In the genomic region with DNA sequence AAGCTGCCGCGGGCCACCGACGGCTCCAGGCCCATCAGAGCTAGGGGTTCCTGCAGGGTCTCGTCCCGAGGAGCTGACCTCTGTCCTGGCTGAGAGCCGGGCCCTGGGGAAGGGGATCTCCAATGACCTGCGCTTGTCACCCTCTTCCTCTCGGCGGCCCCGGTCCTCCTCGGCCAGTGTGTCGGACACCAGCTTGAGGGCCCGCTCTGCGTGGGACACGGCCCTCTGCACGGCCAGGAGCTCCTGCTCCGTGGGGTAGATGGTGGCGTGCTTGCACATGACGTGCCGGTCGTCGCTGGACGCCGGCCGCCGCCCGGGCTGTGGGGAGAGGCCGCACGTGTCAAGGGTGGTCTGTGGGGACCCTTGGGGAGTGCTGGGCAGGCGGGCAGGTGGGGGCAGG, we compare ENCODE assay signal across 29 cellular contexts. TPM values are rescaled to one million over a fixed set of nuclear protein-coding genes. Genes with fewer than 3 reads are reported as not detected.
DNase-seq lines count a peak whose midpoint lies in the region; ATAC-seq, FAIRE-seq and TF ChIP-seq lines count a peak whose summit lies in the region.
"Had no signal": no experiment of that assay in that cellular context is flagged by ENCODE, and none has a peak within 500 bp of the region (broad histone marks: within the 10 kb centered on the region; RNA-seq: fewer than 3 reads in every experiment).

No MANE protein-coding gene starts in this region.

- H3K9ac ChIP-seq in adipocyte (ENCODE audit: low read length) (no peak overlapping the region), HepG2 (ENCODE audit: insufficient read depth, low read depth, low read length) (no peak overlapping the region)

- no peak overlapping the region for H3K27ac ChIP-seq in HepG2 (ENCODE audit: extremely low read length, insufficient read depth, low read length)
- H3K27ac ChIP-seq: gastroesophageal sphincter, tibial nerve had no signal

- H3K4me3 Mint-ChIP-seq in T-cell (peak overlapping the region in 1 of 3 donors; percentile 50), chondrocyte (ENCODE audit: unreplicated experiment) (no peak overlapping the region)
- H3K4me3 Mint-ChIP-seq: activated naive CD8-positive, alpha-beta T cell treated with anti-CD3 and anti-CD28 coated beads, Interleukin-2, amount 50 U/mL, for 24 hours; CD4-positive, CD25-positive, alpha-beta regulatory T cell; central memory CD8-positive, alpha-beta T cell; natural killer cell treated with Interleukin-12 subunit alpha and Interleukin-12 subunit beta and Interleukin-15 and Interleukin-18, amount 100 ng/mL, for 72 hours had no signal

- intact Hi-C loops in HepG2 (cut with micrococcal nuclease; ENCODE audit: unreplicated experiment) = no loop called here

- POLR2A ChIA-PET in HepG2 (lab: Yijun Ruan, JAX) (no interaction called here), T-cell (lab: Charles Lee) (no interaction called here)

- H3K4me1 ChIP-seq in adipocyte (ENCODE audit: control insufficient read depth, insufficient read depth, low read length) (peaks cover 7% of the 10 kb centered on the region), HepG2 (ENCODE audit: insufficient read depth, low read length) (no peaks in the 10 kb centered on the region)
- H3K4me1 ChIP-seq: tibial nerve had no signal

- 65% methylated on average over 16 of the region's 31 CpGs for WGBS in HepG2 (ENCODE audit: low lambda C conversion rate)

- H4K20me1 ChIP-seq in HepG2 (ENCODE audit: insufficient read depth, low read length) = no peaks in the 10 kb centered on the region

- H3K4me1 Mint-ChIP-seq in T-cell (peaks cover 32 to 34% (median 34%) of the 10 kb centered on the region in 3 donors), chondrocyte (ENCODE audit: low read depth) (peaks cover 5% of the 10 kb centered on the region)

- H3K27me3 Mint-ChIP-seq in T-cell (no peaks in the 10 kb centered on the region), chondrocyte (ENCODE audit: low read depth) (peaks cover 10% of the 10 kb centered on the region)
- H3K27me3 Mint-ChIP-seq: activated naive CD8-positive, alpha-beta T cell treated with anti-CD3 and anti-CD28 coated beads, Interleukin-2, amount 50 U/mL, for 24 hours; CD4-positive, CD25-positive, alpha-beta regulatory T cell; central memory CD8-positive, alpha-beta T cell; natural killer cell treated with Interleukin-12 subunit alpha and Interleukin-12 subunit beta and Interleukin-15 and Interleukin-18, amount 100 ng/mL, for 72 hours had no signal

- H3K27ac Mint-ChIP-seq in T-cell (no peak overlapping the region), chondrocyte (ENCODE audit: unreplicated experiment) (no peak overlapping the region)
- H3K27ac Mint-ChIP-seq: natural killer cell treated with Interleukin-12 subunit alpha and Interleukin-12 subunit beta and Interleukin-15 and Interleukin-18, amount 100 ng/mL, for 72 hours had no signal

- TF ChIP-seq RAD21 in HepG2 (CRISPR knock-in tag; IDR thresholded peaks at IDR 0.05) = no peak

- no peak for TF ChIP-seq EP300 in HepG2 (IDR thresholded peaks at IDR 0.05; ENCODE audit: low read depth in 2 of 2, low read length in 2 of 2)
- TF ChIP-seq EP300 in HepG2 (CRISPR knock-in tag; IDR thresholded peaks at IDR 0.05; ENCODE audit: borderline replicate concordance) = no peak

- no peaks in the 10 kb centered on the region for H3K79me2 ChIP-seq in HepG2 (ENCODE audit: insufficient read depth, low read length)

- H3K4me3 ChIP-seq in adipocyte (ENCODE audit: low read length) = peak overlapping the region; percentile 43
- H3K4me3 ChIP-seq in HepG2 (replicated peaks in 1 of 3; ENCODE audit: insufficient read depth in 1 of 3, low read depth in 2 of 3, low read length in 3 of 3) = no peak overlapping the region
- H3K4me3 ChIP-seq: gastroesophageal sphincter, lung, mucosa of descending colon, tibial nerve had no signal

- no peaks in the 10 kb centered on the region for H3K9me3 ChIP-seq in adipocyte (ENCODE audit: control insufficient read depth, low read length)
- no peaks in the 10 kb centered on the region for H3K9me3 ChIP-seq in HepG2 (ENCODE audit: low read length)
- H3K9me3 ChIP-seq: gastroesophageal sphincter, mucosa of descending colon, tibial nerve had no signal

- no peak for TF ChIP-seq POLR2A in HepG2 (IDR thresholded peaks at IDR 0.05; ENCODE audit: insufficient read depth in 1 of 2, low read depth in 2 of 2, low read length in 2 of 2)

- no peaks in the 10 kb centered on the region for H3K9me3 Mint-ChIP-seq in T-cell
- H3K9me3 Mint-ChIP-seq in chondrocyte (ENCODE audit: low read depth) = no peaks in the 10 kb centered on the region
- H3K9me3 Mint-ChIP-seq: activated naive CD8-positive, alpha-beta T cell treated with anti-CD3 and anti-CD28 coated beads, Interleukin-2, amount 50 U/mL, for 24 hours; CD4-positive, CD25-positive, alpha-beta regulatory T cell; central memory CD8-positive, alpha-beta T cell; natural killer cell treated with Interleukin-12 subunit alpha and Interleukin-12 subunit beta and Interleukin-15 and Interleukin-18, amount 100 ng/mL, for 72 hours had no signal

- peak; percentile 59 for DNase-seq in activated CD8-positive, alpha-beta memory T cell treated with anti-CD3 and anti-CD28 coated beads for 24 hours
- no peak for DNase-seq in activated CD8-positive, alpha-beta memory T cell treated with anti-CD3 and anti-CD28 coated beads, Interleukin-2, amount 50 U/mL, for 48 hours
- no peak for DNase-seq in adipocyte (ENCODE audit: low read depth)
- no peak for DNase-seq in HepG2 (ENCODE audit: low spot score)
- no peak for DNase-seq in T-cell
- no peak for DNase-seq in effector CD4-positive, alpha-beta T cell
- DNase-seq in chondrocyte (ENCODE audit: low spot score) = no peak
- DNase-seq: 8988T; activated gamma-delta T cell treated with Interleukin-2 at 50 U/mL for 16 hours; CD4-positive, CD25-positive, alpha-beta regulatory T cell; DND-41; kidney glomerular epithelial cell; mucosa of descending colon; NCI-H1436; NCI-H2081; NCI-H226 had no signal

- peaks cover 28% of the 10 kb centered on the region for H3K27me3 ChIP-seq in adipocyte (replicated peaks; ENCODE audit: control insufficient read depth, insufficient read depth, low read length)
- H3K27me3 ChIP-seq in HepG2 (ENCODE audit: control insufficient read depth in 1 of 2, insufficient read depth in 2 of 2, low read length in 2 of 2) = peaks cover 5 to 61% of the 10 kb centered on the region in 2 experiments

- H2AFZ ChIP-seq in HepG2 (ENCODE audit: low read length) = no peak overlapping the region

- H3K36me3 ChIP-seq in adipocyte (ENCODE audit: control insufficient read depth, insufficient read depth, low read length, severe bottlenecking) (no peaks in the 10 kb centered on the region), HepG2 (replicated peaks in 1 of 2; ENCODE audit: control insufficient read depth in 1 of 2, insufficient read depth in 2 of 2, low read length in 2 of 2) (no peaks in the 10 kb centered on the region)
- H3K36me3 ChIP-seq: gastroesophageal sphincter, tibial nerve had no signal

- FAIRE-seq in HepG2 (lab: Jason Lieb, UNC) = no peak
- FAIRE-seq: H54 had no signal

- in situ Hi-C loops in HepG2 (cut with HindIII; ENCODE audit: extremely low pct_ligation_motif_present, low pct_unique_long_range_greater_than_20kb) = no loop called here

- H3K4me2 ChIP-seq in HepG2 (ENCODE audit: low read depth, low read length) = 0 out of 2 replicates have a peak overlapping the region, but pooled peaks have one; percentile 12

- no TSS peak for BruUV-seq in HepG2 (replicated peaks; lab: Mats Ljungman, UMichigan)

- ATAC-seq in HepG2 (no peak; the same call in 2 of the 3 replicates), T-cell (replicated peaks in 1 of 4) (no peak), HG02852 (IDR thresholded peaks at IDR 0.05; ENCODE audit: unreplicated experiment) (no peak)
- ATAC-seq: gastroesophageal sphincter; natural killer cell treated with Interleukin-12 subunit alpha and Interleukin-12 subunit beta and Interleukin-15 and Interleukin-18, amount 100 ng/mL, for 72 hours had no signal

- no peaks in the 10 kb centered on the region for H3K36me3 Mint-ChIP-seq in T-cell
- no peaks in the 10 kb centered on the region for H3K36me3 Mint-ChIP-seq in chondrocyte (ENCODE audit: low read depth)
- H3K36me3 Mint-ChIP-seq: CD4-positive, CD25-positive, alpha-beta regulatory T cell; natural killer cell treated with Interleukin-12 subunit alpha and Interleukin-12 subunit beta and Interleukin-15 and Interleukin-18, amount 100 ng/mL, for 72 hours had no signal

- TF ChIP-seq CTCF in HepG2 (CRISPR knock-in tag; IDR thresholded peaks at IDR 0.05) (no peak), chondrocyte (IDR thresholded peaks at IDR 0.05) (no peak)

- CTCF ChIA-PET in HepG2 (lab: Yijun Ruan, JAX; ENCODE audit: low intra/inter-chr PET ratio, low total read pairs) = no interaction called here
- CTCF ChIA-PET in T-cell (lab: Charles Lee) = interaction anchor here in 1 of 2 donors (0.5 to 1.0 kb wide), 2 partner anchors 39 to 268 kb away, joined by 3 read pairs; no protein-coding TSS in a partner anchor

RNA-seq across cellular contexts. Expression of gene MATK, which starts 32.7 kb away (rescaled TPM):
- total RNA-seq in HepG2 (2016; rRNA removed; fragmentation: Illumina TruSeq; extraction: Trizol) (not detected in 2 replicates), T-cell (10 to 100 TPM in 4 of 5 donors, 1 to 10 TPM in 1; 9.2 to 41.4 (median 20.6) TPM), chondrocyte (not detected in 3 replicates)
- not detected in 2 replicates for total RNA-seq in HepG2 (2016; cell fraction: cytosol; rRNA removed; fragmentation: Illumina TruSeq; extraction: Trizol; ENCODE audit: low read depth)
- not detected in 2 replicates for total RNA-seq in HepG2 (2016; cell fraction: insoluble cytoplasmic fraction; rRNA removed; fragmentation: Illumina TruSeq; extraction: Trizol)
- not detected in 2 replicates for total RNA-seq in HepG2 (2016; cell fraction: membrane; rRNA removed; fragmentation: Illumina TruSeq; extraction: Trizol)
- total RNA-seq in HepG2 (2016; cell fraction: nucleus; rRNA removed; fragmentation: Illumina TruSeq; extraction: Trizol) = not detected in 2 replicates
- 0.09 TPM in 2 replicates for polyA plus RNA-seq in HepG2 (2011; rRNA removed)
- 0.11 and 0.14 TPM in 2 replicates for polyA plus RNA-seq in HepG2 (2011; cell fraction: cytosol; rRNA removed)
- polyA plus RNA-seq in HepG2 (2011; cell fraction: nucleus; rRNA removed) = 0.32 TPM in 1 of 2 replicates, not detected in the other
- polyA plus RNA-seq in HepG2 (2012) = not detected in 2 replicates
- 0.07 TPM in 1 of 2 replicates, not detected in the other for polyA plus RNA-seq in HepG2 (2016; cell fraction: cytosol; fragmentation: Illumina TruSeq; extraction: Trizol; ENCODE audit: low read depth)
- not detected in 2 replicates for polyA plus RNA-seq in HepG2 (2016; cell fraction: insoluble cytoplasmic fraction; fragmentation: Illumina TruSeq; extraction: Trizol; ENCODE audit: low read depth)
- polyA plus RNA-seq in HepG2 (2016; cell fraction: membrane; fragmentation: Illumina TruSeq; extraction: Trizol; ENCODE audit: low read depth) = not detected in 2 replicates
- polyA plus RNA-seq in HepG2 (2016; cell fraction: nucleus; fragmentation: Illumina TruSeq; extraction: Trizol; ENCODE audit: insufficient read depth, low read depth) = not detected in 2 replicates
- polyA minus RNA-seq in HepG2 (2011; rRNA and poly(A)+ RNA removed; ENCODE audit: low replicate concordance) = 0.42 and 31.9 TPM in 2 replicates
- 0.70 TPM in 1 of 2 replicates, not detected in the other for polyA minus RNA-seq in HepG2 (2011; cell fraction: cytosol; rRNA and poly(A)+ RNA removed)
- polyA minus RNA-seq in HepG2 (2011; cell fraction: nucleus; rRNA and poly(A)+ RNA removed) = not detected in 2 replicates
- total RNA-seq: Calu3, LHCN-M2, osteocyte, RPMI7951 had no signal

RNA-seq across cellular contexts. Expression of gene RAX2, which starts 46.9 kb away (rescaled TPM):
- not detected in 2 replicates for total RNA-seq in HepG2 (2016; rRNA removed; fragmentation: Illumina TruSeq; extraction: Trizol)
- not detected in 2 replicates for total RNA-seq in HepG2 (2016; cell fraction: cytosol; rRNA removed; fragmentation: Illumina TruSeq; extraction: Trizol; ENCODE audit: low read depth)
- not detected in 2 replicates for total RNA-seq in HepG2 (2016; cell fraction: insoluble cytoplasmic fraction; rRNA removed; fragmentation: Illumina TruSeq; extraction: Trizol)
- not detected in 2 replicates for total RNA-seq in HepG2 (2016; cell fraction: membrane; rRNA removed; fragmentation: Illumina TruSeq; extraction: Trizol)
- total RNA-seq in HepG2 (2016; cell fraction: nucleus; rRNA removed; fragmentation: Illumina TruSeq; extraction: Trizol) = not detected in 2 replicates
- not detected in 2 replicates for polyA plus RNA-seq in HepG2 (2011; rRNA removed)
- polyA plus RNA-seq in HepG2 (2011; cell fraction: cytosol; rRNA removed) = not detected in 2 replicates
- not detected in 2 replicates for polyA plus RNA-seq in HepG2 (2011; cell fraction: nucleus; rRNA removed)
- polyA plus RNA-seq in HepG2 (2012) = not detected in 2 replicates
- not detected in 2 replicates for polyA plus RNA-seq in HepG2 (2016; cell fraction: cytosol; fragmentation: Illumina TruSeq; extraction: Trizol; ENCODE audit: low read depth)
- polyA plus RNA-seq in HepG2 (2016; cell fraction: insoluble cytoplasmic fraction; fragmentation: Illumina TruSeq; extraction: Trizol; ENCODE audit: low read depth) = not detected in 2 replicates
- polyA plus RNA-seq in HepG2 (2016; cell fraction: membrane; fragmentation: Illumina TruSeq; extraction: Trizol; ENCODE audit: low read depth) = not detected in 2 replicates
- not detected in 2 replicates for polyA plus RNA-seq in HepG2 (2016; cell fraction: nucleus; fragmentation: Illumina TruSeq; extraction: Trizol; ENCODE audit: insufficient read depth, low read depth)
- polyA minus RNA-seq in HepG2 (2011; rRNA and poly(A)+ RNA removed; ENCODE audit: low replicate concordance) = not detected in 2 replicates
- not detected in 2 replicates for polyA minus RNA-seq in HepG2 (2011; cell fraction: cytosol; rRNA and poly(A)+ RNA removed)
- not detected in 2 replicates for polyA minus RNA-seq in HepG2 (2011; cell fraction: nucleus; rRNA and poly(A)+ RNA removed)
- not detected for total RNA-seq in T-cell
- total RNA-seq in chondrocyte = not detected in 3 replicates
- total RNA-seq: Calu3; CD4-positive, CD25-positive, alpha-beta regulatory T cell; dermis microvascular lymphatic vessel endothelial cell; gastroesophageal sphincter; LHCN-M2; lung; mucosa of descending colon; osteocyte; RPMI7951; tibial nerve had no signal

RNA-seq across cellular contexts. Expression of gene ZFR2, which starts 49.9 kb away (rescaled TPM):
- 0.69 and 1.00 TPM in 2 replicates for total RNA-seq in HepG2 (2016; rRNA removed; fragmentation: Illumina TruSeq; extraction: Trizol)
- 0.35 and 1.1 TPM in 2 replicates for total RNA-seq in HepG2 (2016; cell fraction: cytosol; rRNA removed; fragmentation: Illumina TruSeq; extraction: Trizol; ENCODE audit: low read depth)
- 0.63 and 0.67 TPM in 2 replicates for total RNA-seq in HepG2 (2016; cell fraction: insoluble cytoplasmic fraction; rRNA removed; fragmentation: Illumina TruSeq; extraction: Trizol)
- total RNA-seq in HepG2 (2016; cell fraction: membrane; rRNA removed; fragmentation: Illumina TruSeq; extraction: Trizol) = 1.1 and 1.7 TPM in 2 replicates
- 0.47 TPM in 1 of 2 replicates, not detected in the other for total RNA-seq in HepG2 (2016; cell fraction: nucleus; rRNA removed; fragmentation: Illumina TruSeq; extraction: Trizol)
- polyA plus RNA-seq in HepG2 (2011; rRNA removed) = 0.37 and 0.50 TPM in 2 replicates
- 0.53 and 0.60 TPM in 2 replicates for polyA plus RNA-seq in HepG2 (2011; cell fraction: cytosol; rRNA removed)
- 1.1 and 1.2 TPM in 2 replicates for polyA plus RNA-seq in HepG2 (2011; cell fraction: nucleus; rRNA removed)
- 0.93 and 1.1 TPM in 2 replicates for polyA plus RNA-seq in HepG2 (2012)
- polyA plus RNA-seq in HepG2 (2016; cell fraction: cytosol; fragmentation: Illumina TruSeq; extraction: Trizol; ENCODE audit: low read depth) = 0.61 and 1.3 TPM in 2 replicates
- polyA plus RNA-seq in HepG2 (2016; cell fraction: insoluble cytoplasmic fraction; fragmentation: Illumina TruSeq; extraction: Trizol; ENCODE audit: low read depth) = 0.59 and 1.4 TPM in 2 replicates
- 0.82 and 1.1 TPM in 2 replicates for polyA plus RNA-seq in HepG2 (2016; cell fraction: membrane; fragmentation: Illumina TruSeq; extraction: Trizol; ENCODE audit: low read depth)
- polyA plus RNA-seq in HepG2 (2016; cell fraction: nucleus; fragmentation: Illumina TruSeq; extraction: Trizol; ENCODE audit: insufficient read depth, low read depth) = 0.60 and 2.2 TPM in 2 replicates
- 1.2 TPM in 1 of 2 replicates, not detected in the other for polyA minus RNA-seq in HepG2 (2011; rRNA and poly(A)+ RNA removed; ENCODE audit: low replicate concordance)
- polyA minus RNA-seq in HepG2 (2011; cell fraction: cytosol; rRNA and poly(A)+ RNA removed) = not detected in 2 replicates
- not detected in 2 replicates for polyA minus RNA-seq in HepG2 (2011; cell fraction: nucleus; rRNA and poly(A)+ RNA removed)
- total RNA-seq in T-cell = 1 to 10 TPM in 3 of 5 donors, under 1 TPM in 2; 0.56 to 1.8 (median 1.4) TPM
- total RNA-seq in chondrocyte = not detected in 3 replicates
- total RNA-seq: Calu3; CD4-positive, CD25-positive, alpha-beta regulatory T cell; LHCN-M2; osteocyte; RPMI7951; tibial nerve had no signal

RNA-seq across cellular contexts. Expression of gene MRPL54, which starts 56.4 kb away (rescaled TPM):
- total RNA-seq in HepG2 (2016; rRNA removed; fragmentation: Illumina TruSeq; extraction: Trizol) (66.9 and 85.6 TPM in 2 replicates), T-cell (10 to 100 TPM; 46.9 to 77.8 (median 52.2) TPM), chondrocyte (41.6 to 52.4 TPM (median 42.9 TPM) in 3 replicates)
- 36.4 and 42.5 TPM in 2 replicates for total RNA-seq in HepG2 (2016; cell fraction: cytosol; rRNA removed; fragmentation: Illumina TruSeq; extraction: Trizol; ENCODE audit: low read depth)
- 71.3 and 95.8 TPM in 2 replicates for total RNA-seq in HepG2 (2016; cell fraction: insoluble cytoplasmic fraction; rRNA removed; fragmentation: Illumina TruSeq; extraction: Trizol)
- total RNA-seq in HepG2 (2016; cell fraction: membrane; rRNA removed; fragmentation: Illumina TruSeq; extraction: Trizol) = 34.6 and 39.3 TPM in 2 replicates
- total RNA-seq in HepG2 (2016; cell fraction: nucleus; rRNA removed; fragmentation: Illumina TruSeq; extraction: Trizol) = 17.6 and 22.0 TPM in 2 replicates
- polyA plus RNA-seq in HepG2 (2011; rRNA removed) = 36.8 and 37.2 TPM in 2 replicates
- polyA plus RNA-seq in HepG2 (2011; cell fraction: cytosol; rRNA removed) = 49.6 and 71.2 TPM in 2 replicates
- polyA plus RNA-seq in HepG2 (2011; cell fraction: nucleus; rRNA removed) = 14.2 and 18.6 TPM in 2 replicates
- polyA plus RNA-seq in HepG2 (2012) = 22.5 and 27.7 TPM in 2 replicates
- 36.7 and 39.3 TPM in 2 replicates for polyA plus RNA-seq in HepG2 (2016; cell fraction: cytosol; fragmentation: Illumina TruSeq; extraction: Trizol; ENCODE audit: low read depth)
- polyA plus RNA-seq in HepG2 (2016; cell fraction: insoluble cytoplasmic fraction; fragmentation: Illumina TruSeq; extraction: Trizol; ENCODE audit: low read depth) = 81.5 and 84.4 TPM in 2 replicates
- polyA plus RNA-seq in HepG2 (2016; cell fraction: membrane; fragmentation: Illumina TruSeq; extraction: Trizol; ENCODE audit: low read depth) = 25.3 and 29.3 TPM in 2 replicates
- polyA plus RNA-seq in HepG2 (2016; cell fraction: nucleus; fragmentation: Illumina TruSeq; extraction: Trizol; ENCODE audit: insufficient read depth, low read depth) = 29.4 and 38.4 TPM in 2 replicates
- 6.8 and 14.7 TPM in 2 replicates for polyA minus RNA-seq in HepG2 (2011; rRNA and poly(A)+ RNA removed; ENCODE audit: low replicate concordance)
- polyA minus RNA-seq in HepG2 (2011; cell fraction: cytosol; rRNA and poly(A)+ RNA removed) = 6.7 and 10.6 TPM in 2 replicates
- 4.5 and 6.2 TPM in 2 replicates for polyA minus RNA-seq in HepG2 (2011; cell fraction: nucleus; rRNA and poly(A)+ RNA removed)

RNA-seq across cellular contexts. Expression of gene APBA3, which starts 57.4 kb away (rescaled TPM):
- 12.9 and 14.3 TPM in 2 replicates for total RNA-seq in HepG2 (2016; rRNA removed; fragmentation: Illumina TruSeq; extraction: Trizol)
- total RNA-seq in HepG2 (2016; cell fraction: cytosol; rRNA removed; fragmentation: Illumina TruSeq; extraction: Trizol; ENCODE audit: low read depth) = 5.4 and 8.4 TPM in 2 replicates
- total RNA-seq in HepG2 (2016; cell fraction: insoluble cytoplasmic fraction; rRNA removed; fragmentation: Illumina TruSeq; extraction: Trizol) = 12.1 and 15.3 TPM in 2 replicates
- 9.8 and 12.8 TPM in 2 replicates for total RNA-seq in HepG2 (2016; cell fraction: membrane; rRNA removed; fragmentation: Illumina TruSeq; extraction: Trizol)
- 10.6 and 14.8 TPM in 2 replicates for total RNA-seq in HepG2 (2016; cell fraction: nucleus; rRNA removed; fragmentation: Illumina TruSeq; extraction: Trizol)
- 14.2 and 18.7 TPM in 2 replicates for polyA plus RNA-seq in HepG2 (2011; rRNA removed)
- 6.1 and 12.7 TPM in 2 replicates for polyA plus RNA-seq in HepG2 (2011; cell fraction: cytosol; rRNA removed)
- 76.0 and 85.8 TPM in 2 replicates for polyA plus RNA-seq in HepG2 (2011; cell fraction: nucleus; rRNA removed)
- 6.8 and 9.1 TPM in 2 replicates for polyA plus RNA-seq in HepG2 (2012)
- 2.7 and 3.6 TPM in 2 replicates for polyA plus RNA-seq in HepG2 (2016; cell fraction: cytosol; fragmentation: Illumina TruSeq; extraction: Trizol; ENCODE audit: low read depth)
- polyA plus RNA-seq in HepG2 (2016; cell fraction: insoluble cytoplasmic fraction; fragmentation: Illumina TruSeq; extraction: Trizol; ENCODE audit: low read depth) = 9.5 and 10.3 TPM in 2 replicates
- polyA plus RNA-seq in HepG2 (2016; cell fraction: membrane; fragmentation: Illumina TruSeq; extraction: Trizol; ENCODE audit: low read depth) = 6.0 and 6.1 TPM in 2 replicates
- polyA plus RNA-seq in HepG2 (2016; cell fraction: nucleus; fragmentation: Illumina TruSeq; extraction: Trizol; ENCODE audit: insufficient read depth, low read depth) = 28.0 and 28.5 TPM in 2 replicates
- 14.2 and 22.9 TPM in 2 replicates for polyA minus RNA-seq in HepG2 (2011; rRNA and poly(A)+ RNA removed; ENCODE audit: low replicate concordance)
- 7.5 and 7.9 TPM in 2 replicates for polyA minus RNA-seq in HepG2 (2011; cell fraction: cytosol; rRNA and poly(A)+ RNA removed)
- 15.3 and 18.5 TPM in 2 replicates for polyA minus RNA-seq in HepG2 (2011; cell fraction: nucleus; rRNA and poly(A)+ RNA removed)
- total RNA-seq in T-cell = 10 to 100 TPM; 57.3 to 99.0 (median 78.2) TPM
- total RNA-seq in chondrocyte = 17.8 to 20.4 TPM (median 18.2 TPM) in 3 replicates

Comparison
In these comparisons a context has a peak if more than half of its experiments do, and no peak if none do; other contexts are left out.
1. RNA of gene MATK, which starts 32.7 kb away (total RNA-seq): 9.2 to 41.4 TPM in T-cell; not detected in HepG2 and not detected in chondrocyte; every median in the first group is over 4 times any median in the second.